In genomic region chr10:24873281-24873683, GRCh38 we compare ENCODE assay signal across 8 cellular contexts.
DNase-seq lines count a peak whose midpoint lies in the region; ATAC-seq and TF ChIP-seq lines count a peak whose summit lies in the region.

No MANE protein-coding gene starts in this region.

- no peaks in the 10 kb centered on the region for H3K79me2 ChIP-seq in osteoblast (ENCODE audit: insufficient read depth, low read length)

- H4K20me1 ChIP-seq in osteoblast (ENCODE audit: insufficient read depth, low read length) = no peaks in the 10 kb centered on the region

- TF ChIP-seq CTCF in RWPE2 (IDR thresholded peaks at IDR 0.05; ENCODE audit: poor library complexity, severe bottlenecking) (no peak), fibroblast of pulmonary artery (IDR thresholded peaks at IDR 0.05; ENCODE audit: low read length, missing control alignments) (no peak), osteoblast (IDR thresholded peaks at IDR 0.05; ENCODE audit: extremely low read depth, low read depth, low read length) (no peak)

- H3K4me1 Mint-ChIP-seq in activated CD8-positive, alpha-beta memory T cell treated with anti-CD3 and anti-CD28 coated beads, Interleukin-2, amount 10 ng/mL, durations not matched to agents 7 days and 5 days = peaks cover 2% of the 10 kb centered on the region

- H3K36me3 ChIP-seq in RWPE2 (ENCODE audit: low read depth) (no peaks in the 10 kb centered on the region), osteoblast (ENCODE audit: insufficient read depth, low read length) (no peaks in the 10 kb centered on the region)

- peak overlapping the region; percentile 70 for H3K4me2 ChIP-seq in osteoblast (ENCODE audit: insufficient read depth, low read length)

- H2AFZ ChIP-seq in osteoblast (ENCODE audit: low read length) = peak overlapping the region; percentile 66

- peaks cover 13% of the 10 kb centered on the region for H3K36me3 Mint-ChIP-seq in activated CD8-positive, alpha-beta memory T cell treated with anti-CD3 and anti-CD28 coated beads, Interleukin-2, amount 10 ng/mL, durations not matched to agents 7 days and 5 days

- peaks cover 8% of the 10 kb centered on the region for H3K9me3 Mint-ChIP-seq in activated CD8-positive, alpha-beta memory T cell treated with anti-CD3 and anti-CD28 coated beads, Interleukin-2, amount 10 ng/mL, durations not matched to agents 7 days and 5 days (ENCODE audit: low read depth)

- CTCF ChIA-PET in activated CD8-positive, alpha-beta memory T cell treated with anti-CD3 and anti-CD28 coated beads, Interleukin-2, amount 10 ng/mL, durations not matched to agents 7 days and 5 days (lab: Charles Lee) = no interaction called here

- DNase-seq in EH (ENCODE audit: low read depth) (peak; percentile 94), RWPE2 (ENCODE audit: low spot score) (no peak), fibroblast of pulmonary artery (ENCODE audit: low read depth) (peak; percentile 98), osteoblast (ENCODE audit: insufficient read length, low spot score, missing footprints) (peak; percentile 88), NCI-H2196 treated with DMSO at 0.1 percent for 48 hours (lab: John Stamatoyannopoulos, UW; ENCODE audit: unreplicated experiment) (no peak), Kasumi-1 (lab: John Stamatoyannopoulos, UW) (no peak)
- DNase-seq in activated CD8-positive, alpha-beta memory T cell treated with anti-CD3 and anti-CD28 coated beads, Interleukin-2, amount 10 ng/mL, durations not matched to agents 7 days and 5 days = no peak

- H3K27ac ChIP-seq in RWPE2 (ENCODE audit: poor library complexity, severe bottlenecking) = peak overlapping the region; percentile 54
- H3K27ac ChIP-seq in osteoblast (ENCODE audit: low read depth, low read length) = peak overlapping the region; percentile 75

- no peak overlapping the region for H3K4me3 Mint-ChIP-seq in activated CD8-positive, alpha-beta memory T cell treated with anti-CD3 and anti-CD28 coated beads, Interleukin-2, amount 10 ng/mL, durations not matched to agents 7 days and 5 days

- ATAC-seq in RWPE2 (ENCODE audit: low read depth) (peak; percentile 95), GM18870 (IDR thresholded peaks at IDR 0.05; ENCODE audit: unreplicated experiment) (no peak)
- no peak for ATAC-seq in activated CD8-positive, alpha-beta memory T cell treated with anti-CD3 and anti-CD28 coated beads, Interleukin-2, amount 10 ng/mL, durations not matched to agents 7 days and 5 days

- H3K4me1 ChIP-seq in RWPE2 (ENCODE audit: insufficient read depth, poor library complexity, severe bottlenecking) = peaks cover 8% of the 10 kb centered on the region
- H3K4me1 ChIP-seq in osteoblast (ENCODE audit: insufficient read depth, low read length) = peaks cover 26% of the 10 kb centered on the region

- H3K27me3 Mint-ChIP-seq in activated CD8-positive, alpha-beta memory T cell treated with anti-CD3 and anti-CD28 coated beads, Interleukin-2, amount 10 ng/mL, durations not matched to agents 7 days and 5 days = no peaks in the 10 kb centered on the region

- no peak overlapping the region for H3K27ac Mint-ChIP-seq in activated CD8-positive, alpha-beta memory T cell treated with anti-CD3 and anti-CD28 coated beads, Interleukin-2, amount 10 ng/mL, durations not matched to agents 7 days and 5 days

- H3K27me3 ChIP-seq in RWPE2 (ENCODE audit: insufficient read depth, poor library complexity, severe bottlenecking) = no peaks in the 10 kb centered on the region
- no peaks in the 10 kb centered on the region for H3K27me3 ChIP-seq in osteoblast (ENCODE audit: insufficient read depth, low read length)

- no peaks in the 10 kb centered on the region for H3K9me3 ChIP-seq in RWPE2 (ENCODE audit: severe bottlenecking)
- H3K9me3 ChIP-seq in osteoblast (ENCODE audit: low read depth, low read length) = no peaks in the 10 kb centered on the region

- H3K4me3 ChIP-seq in RWPE2 (ENCODE audit: severe bottlenecking) (no peak overlapping the region), fibroblast of pulmonary artery (replicated peaks; ENCODE audit: low read depth, low read length) (no peak overlapping the region), osteoblast (ENCODE audit: insufficient read depth, low read length) (peak overlapping the region; percentile 12)

Comparison
In these comparisons a context has a peak if more than half of its experiments do, and no peak if none do; other contexts are left out.
1. DNase-seq: peak in EH (single experiment), fibroblast of pulmonary artery (single experiment) and osteoblast (single experiment); none in RWPE2 (single experiment), NCI-H2196 treated with DMSO at 0.1 percent for 48 hours (single experiment), activated CD8-positive, alpha-beta memory T cell treated with anti-CD3 and anti-CD28 coated beads, Interleukin-2, amount 10 ng/mL, durations not matched to agents 7 days and 5 days (single experiment) and Kasumi-1 (0 of 2).